ENCODE assay signal across 26 cellular contexts in genomic region chr2:189659734-189660133, GRCh38. TPM values are rescaled to one million over a fixed set of nuclear protein-coding genes. Genes with fewer than 3 reads are reported as not detected.
DNase-seq lines count a peak whose midpoint lies in the region; ATAC-seq and TF ChIP-seq lines count a peak whose summit lies in the region.
"Had no signal": no experiment of that assay in that cellular context is flagged by ENCODE, and none has a peak within 500 bp of the region (broad histone marks: within the 10 kb centered on the region; RNA-seq: fewer than 3 reads in every experiment).

No MANE protein-coding gene starts in this region.

- in situ Hi-C loops in GM23248 (cut with MboI) = no loop called here

- TF ChIP-seq CTCF in SK-N-SH (IDR thresholded peaks at IDR 0.05) (no peak), mesothelial cell of epicardium (IDR thresholded peaks at IDR 0.05; ENCODE audit: unreplicated experiment) (no peak)

- TF ChIP-seq EP300 in SK-N-SH (IDR thresholded peaks at IDR 0.05; ENCODE audit: borderline replicate concordance in 1 of 2, low read depth in 1 of 2, low read length in 1 of 2) = no peak

- peaks cover 0 to 6% of the 10 kb centered on the region in 2 experiments; a peak in 3 of 4 replicates for H3K4me1 ChIP-seq in SK-N-SH (ENCODE audit: control insufficient read depth in 1 of 2, insufficient read depth in 2 of 2, low read depth in 1 of 2, low read length in 1 of 2)
- peaks cover 10% of the 10 kb centered on the region for H3K4me1 ChIP-seq in GM23248 (ENCODE audit: insufficient read depth)

- H3K4me3 ChIP-seq in SK-N-SH (ENCODE audit: low read depth in 2 of 2, low read length in 1 of 2) = no peak overlapping the region
- H3K4me3 ChIP-seq in GM23248 = no peak overlapping the region
- H3K4me3 ChIP-seq: body of pancreas, GM12878, heart left ventricle, pancreas, sigmoid colon, transverse colon had no signal

- WGBS in SK-N-SH (ENCODE audit: low lambda C conversion rate) = 24% methylated on average over 2 of the region's 2 CpGs
- 11 to 24% methylated on average over 2 of the region's 2 CpGs for WGBS in GM23248 (ENCODE audit: low coverage in 1 of 2, low lambda C conversion rate in 2 of 2, missing lambda C conversion rate in 2 of 2), 2 experiments

- H3K36me3 Mint-ChIP-seq in activated T-helper 17 cell treated with anti-CD3 and anti-CD28 coated beads, Interleukin-2, amount 50 U/mL, for 72 hours (ENCODE audit: low read depth) = peaks cover 14% of the 10 kb centered on the region
- no peaks in the 10 kb centered on the region for H3K36me3 Mint-ChIP-seq in mesothelial cell of epicardium
- H3K36me3 Mint-ChIP-seq: WTC11 had no signal

- no peak for ATAC-seq in SK-N-SH treated with all-trans-retinoic acid at 6 μM for 48 hours
- ATAC-seq in activated T-helper 17 cell treated with anti-CD3 and anti-CD28 coated beads, Interleukin-2, amount 50 U/mL, for 72 hours (replicated peaks) = no peak
- no peak for ATAC-seq in HG03378 (IDR thresholded peaks at IDR 0.05; ENCODE audit: unreplicated experiment)
- ATAC-seq in GM21786 (IDR thresholded peaks at IDR 0.05; ENCODE audit: unreplicated experiment) = no peak
- ATAC-seq: body of pancreas, GM12878, heart left ventricle, pancreas, WTC11 had no signal

- H3K27me3 Mint-ChIP-seq in activated T-helper 17 cell treated with anti-CD3 and anti-CD28 coated beads, Interleukin-2, amount 50 U/mL, for 72 hours = no peaks in the 10 kb centered on the region
- H3K27me3 Mint-ChIP-seq in mesothelial cell of epicardium (ENCODE audit: low read depth) = no peaks in the 10 kb centered on the region
- H3K27me3 Mint-ChIP-seq: B cell had no signal

- peak overlapping the region; percentile 65 for H3K27ac Mint-ChIP-seq in activated T-helper 17 cell treated with anti-CD3 and anti-CD28 coated beads, Interleukin-2, amount 50 U/mL, for 72 hours
- peak overlapping the region; percentile 67 for H3K27ac Mint-ChIP-seq in mesothelial cell of epicardium
- H3K27ac Mint-ChIP-seq: B cell; H9; T-helper 2 cell treated with Interferon-gamma antibody and Interleukin-4, amounts not matched to agents 5 μg/mL and 100 μg/mL, for 36 hours; WTC11 had no signal

- H3K9ac ChIP-seq in SK-N-SH (no peak overlapping the region), GM23248 (no peak overlapping the region)

- DNase-seq in SK-N-SH (no peak), GM23248 (no peak), mesothelial cell of epicardium (ENCODE audit: low spot score in 2 of 2, unreplicated experiment in 2 of 2) (no peak), HuH-7.5 (ENCODE audit: low spot score) (no peak)
- DNase-seq: activated gamma-delta T cell treated with Interleukin-2 at 50 U/mL for 16 hours; body of pancreas; DMS 273 treated with DMSO at 0.1 percent for 48 hours; GDM1; H9; heart left ventricle; MV-4-11; NCI-H1694 treated with DMSO at 0.1 percent for 48 hours; NCI-H748 treated with DMSO at 0.1 percent for 48 hours; pancreas; sigmoid colon; stimulated activated naive CD4-positive, alpha-beta T cell; transverse colon had no signal

- H3K9me3 Mint-ChIP-seq in activated T-helper 17 cell treated with anti-CD3 and anti-CD28 coated beads, Interleukin-2, amount 50 U/mL, for 72 hours = no peaks in the 10 kb centered on the region
- no peaks in the 10 kb centered on the region for H3K9me3 Mint-ChIP-seq in mesothelial cell of epicardium
- H3K9me3 Mint-ChIP-seq: H9; T-helper 2 cell treated with Interferon-gamma antibody and Interleukin-4, amounts not matched to agents 5 μg/mL and 100 μg/mL, for 36 hours had no signal

- peaks cover 34% of the 10 kb centered on the region for H3K79me2 ChIP-seq in SK-N-SH (ENCODE audit: insufficient read depth)
- H3K79me2 ChIP-seq in GM23248 (ENCODE audit: insufficient read depth) = peaks cover 35% of the 10 kb centered on the region

- H3K9me3 ChIP-seq in SK-N-SH (no peaks in the 10 kb centered on the region), GM23248 (ENCODE audit: low read depth) (no peaks in the 10 kb centered on the region)
- H3K9me3 ChIP-seq: body of pancreas, heart left ventricle, pancreas, sigmoid colon, transverse colon had no signal

- H2AFZ ChIP-seq in SK-N-SH (ENCODE audit: low read depth) (peak overlapping the region; percentile 54; the same call in 1 of the 2 replicates), GM23248 (peak overlapping the region; percentile 44; the same call in 1 of the 2 replicates)

- H3K9me2 ChIP-seq in SK-N-SH (no peaks in the 10 kb centered on the region), GM23248 (ENCODE audit: insufficient read depth) (no peaks in the 10 kb centered on the region)

- TF ChIP-seq RAD21 in SK-N-SH (IDR thresholded peaks at IDR 0.05; ENCODE audit: low read length) = no peak

- CTCF ChIA-PET in SK-N-SH (lab: Yijun Ruan, JAX) = interaction anchor here (0.6 to 6.5 kb wide), 10 partner anchors 9 to 529 kb away, joined by 3 to 99 read pairs (median 6); partner anchors contain the start of genes ANKAR and OSGEPL1

- H3K4me2 ChIP-seq in SK-N-SH = no peak overlapping the region
- no peak overlapping the region for H3K4me2 ChIP-seq in GM23248 (ENCODE audit: unreplicated experiment)

- H3F3A ChIP-seq in SK-N-SH (replicated peaks; ENCODE audit: insufficient read depth) (no peaks in the 10 kb centered on the region), GM23248 (ENCODE audit: insufficient read depth) (no peaks in the 10 kb centered on the region)

- H3K36me3 ChIP-seq in SK-N-SH (replicated peaks in 1 of 2; ENCODE audit: control insufficient read depth in 1 of 2, insufficient read depth in 2 of 2, low read length in 1 of 2) = peaks cover 7 to 11% of the 10 kb centered on the region in 2 experiments
- no peaks in the 10 kb centered on the region for H3K36me3 ChIP-seq in GM23248 (ENCODE audit: low read depth)
- H3K36me3 ChIP-seq: pancreas, transverse colon had no signal

- POLR2A ChIA-PET in SK-N-SH (lab: Yijun Ruan, JAX) = no interaction called here

- H4K20me1 ChIP-seq in SK-N-SH (ENCODE audit: insufficient read depth) (no peaks in the 10 kb centered on the region), GM23248 (ENCODE audit: insufficient read depth) (no peaks in the 10 kb centered on the region)

- no peaks in the 10 kb centered on the region for H3K27me3 ChIP-seq in SK-N-SH (ENCODE audit: insufficient read depth)
- no peaks in the 10 kb centered on the region for H3K27me3 ChIP-seq in GM23248 (replicated peaks; ENCODE audit: insufficient read depth)
- H3K27me3 ChIP-seq: body of pancreas, heart left ventricle, pancreas, sigmoid colon, transverse colon had no signal

- H3K27ac ChIP-seq in SK-N-SH (ENCODE audit: low read depth in 2 of 2, low read length in 1 of 2) = no peak overlapping the region
- H3K27ac ChIP-seq in GM23248 = no peak overlapping the region
- H3K27ac ChIP-seq: 22Rv1, body of pancreas, pancreas, sigmoid colon, transverse colon had no signal

- peak overlapping the region; percentile 1 for H3K4me3 Mint-ChIP-seq in activated T-helper 17 cell treated with anti-CD3 and anti-CD28 coated beads, Interleukin-2, amount 50 U/mL, for 72 hours
- H3K4me3 Mint-ChIP-seq in mesothelial cell of epicardium = no peak overlapping the region
- H3K4me3 Mint-ChIP-seq: H9; T-helper 2 cell treated with Interferon-gamma antibody and Interleukin-4, amounts not matched to agents 5 μg/mL and 100 μg/mL, for 36 hours; WTC11 had no signal

- H3K4me1 Mint-ChIP-seq in activated T-helper 17 cell treated with anti-CD3 and anti-CD28 coated beads, Interleukin-2, amount 50 U/mL, for 72 hours = peaks cover 24% of the 10 kb centered on the region
- peaks cover 39% of the 10 kb centered on the region for H3K4me1 Mint-ChIP-seq in mesothelial cell of epicardium
- H3K4me1 Mint-ChIP-seq: H9 had no signal

TF ChIP-seq in SK-N-SH, 30 proteins besides CTCF, POLR2A, EP300 and RAD21 (continues in another document):
- TF ChIP-seq, protein P1, sequence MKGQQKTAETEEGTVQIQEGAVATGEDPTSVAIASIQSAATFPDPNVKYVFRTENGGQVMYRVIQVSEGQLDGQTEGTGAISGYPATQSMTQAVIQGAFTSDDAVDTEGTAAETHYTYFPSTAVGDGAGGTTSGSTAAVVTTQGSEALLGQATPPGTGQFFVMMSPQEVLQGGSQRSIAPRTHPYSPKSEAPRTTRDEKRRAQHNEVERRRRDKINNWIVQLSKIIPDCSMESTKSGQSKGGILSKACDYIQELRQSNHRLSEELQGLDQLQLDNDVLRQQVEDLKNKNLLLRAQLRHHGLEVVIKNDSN (IDR thresholded peaks at IDR 0.05; ENCODE audit: borderline replicate concordance, low read depth) = no peak

TF ChIP-seq in SK-N-SH treated with all-trans-retinoic acid at 6 μM for 48 hours, 23 proteins besides CTCF, POLR2A, EP300 and RAD21 (continues in another document):
- TF ChIP-seq ZNF565 (CRISPR knock-in tag; conservative IDR thresholded peaks at IDR 0.05; ENCODE audit: low read depth) (no peak), TOX (CRISPR knock-in tag; IDR thresholded peaks at IDR 0.05; ENCODE audit: borderline replicate concordance) (no peak), CREB5 (CRISPR knock-in tag; IDR thresholded peaks at IDR 0.05; ENCODE audit: low read depth) (no peak)

RNA-seq across cellular contexts. Expression of gene ASNSD1, which starts 1.5 kb away (rescaled TPM):
- polyA plus RNA-seq in SK-N-SH (2012; rRNA removed) = 15.5 and 19.5 TPM in 2 replicates
- 28.6 and 35.9 TPM in 2 replicates for polyA plus RNA-seq in SK-N-SH (2012; cell fraction: cytosol; rRNA removed)
- 3.6 and 10.3 TPM in 2 replicates for polyA plus RNA-seq in SK-N-SH (2012; cell fraction: nucleus; rRNA removed)
- 63.4 and 67.7 TPM in 2 replicates for total RNA-seq in GM23248 (2014; rRNA removed; shearing (Covaris generic))
- 54.4 and 61.7 TPM in 2 replicates for polyA plus RNA-seq in GM23248 (2016; fragmentation: Nextera tagmentation; extraction: Ambion mirVana)
- 10 to 100 TPM; 48.4 to 76.7 TPM for total RNA-seq in activated T-helper 17 cell treated with anti-CD3 and anti-CD28 coated beads, Interleukin-2, amount 50 U/mL, for 72 hours
- 37.5 to 41.0 TPM (median 40.1 TPM) in 3 replicates for total RNA-seq in mesothelial cell of epicardium

RNA-seq across cellular contexts. Expression of gene ANKAR, which starts 14.7 kb away (rescaled TPM):
- 1.6 and 2.1 TPM in 2 replicates for polyA plus RNA-seq in SK-N-SH (2012; rRNA removed)
- polyA plus RNA-seq in SK-N-SH (2012; cell fraction: cytosol; rRNA removed) = 1.6 and 1.9 TPM in 2 replicates
- 3.1 and 5.1 TPM in 2 replicates for polyA plus RNA-seq in SK-N-SH (2012; cell fraction: nucleus; rRNA removed)
- 2.3 and 3.4 TPM in 2 replicates for total RNA-seq in GM23248 (2014; rRNA removed; shearing (Covaris generic))
- 3.1 and 3.8 TPM in 2 replicates for polyA plus RNA-seq in GM23248 (2016; fragmentation: Nextera tagmentation; extraction: Ambion mirVana)
- total RNA-seq in activated T-helper 17 cell treated with anti-CD3 and anti-CD28 coated beads, Interleukin-2, amount 50 U/mL, for 72 hours = 1 to 10 TPM; 4.2 to 4.4 TPM
- total RNA-seq in mesothelial cell of epicardium = 13.4 to 14.6 TPM (median 13.9 TPM) in 3 replicates
